ENCODE assay signal across 11 cellular contexts in the genomic region with DNA sequence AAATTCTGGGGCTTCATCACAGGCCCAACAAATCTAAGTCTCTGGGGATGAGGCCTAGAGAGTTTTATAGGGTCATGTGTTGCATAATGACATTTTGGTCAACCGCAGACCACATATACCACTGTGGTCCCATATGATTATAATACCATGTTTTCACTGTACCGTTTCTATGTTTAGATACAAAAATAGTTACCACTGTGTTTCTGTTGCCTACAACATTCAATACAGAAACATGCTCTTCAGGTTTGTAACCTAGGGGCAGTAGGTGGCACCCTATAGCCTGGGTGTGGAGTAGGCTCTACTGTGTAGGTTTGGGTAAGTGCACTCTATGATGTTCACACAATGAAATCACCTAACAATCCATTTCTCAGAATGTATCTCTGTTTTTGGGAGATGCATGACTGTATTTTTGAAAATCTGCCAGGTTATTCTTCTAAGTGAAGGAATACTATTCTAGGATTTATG.
DNase-seq lines count a peak whose midpoint lies in the region; ATAC-seq and TF ChIP-seq lines count a peak whose summit lies in the region.
"Had no signal": no experiment of that assay in that cellular context is flagged by ENCODE, and none has a peak within 500 bp of the region (broad histone marks: within the 10 kb centered on the region; RNA-seq: fewer than 3 reads in every experiment).

No MANE protein-coding gene starts in this region.

- H3K27me3 ChIP-seq in lower lobe of right lung (ENCODE audit: low read depth): no peaks in the 10 kb centered on the region
- H3K27me3 ChIP-seq: hepatocyte had no signal

- no peak overlapping the region for H3K27ac ChIP-seq in lower lobe of right lung
- H3K27ac ChIP-seq: hepatocyte had no signal

- no peaks in the 10 kb centered on the region for H3K9me3 ChIP-seq in lower lobe of right lung

- DNase-seq in NCI-H1417 (lab: John Stamatoyannopoulos, UW) (peak in 2 of 3 experiments; percentile 24 to 65), NCI-H1417 treated with DMSO at 0.1 percent for 48 hours (lab: John Stamatoyannopoulos, UW) (no peak), T-helper 9 cell (peak; percentile 19), lower lobe of right lung (no peak), HEK293T (ENCODE audit: extremely low spot score) (no peak), cerebellar cortex (ENCODE audit: low spot score) (no peak)
- DNase-seq: ACHN, activated gamma-delta T cell treated with Interleukin-2 at 50 U/mL for 16 hours had no signal

- TF ChIP-seq CTCF in lower lobe of right lung (IDR thresholded peaks at IDR 0.05): no peak

- intact Hi-C loops in lower lobe of right lung (cut with DNase I): no loop called here

- peak; percentile 75 for ATAC-seq in HG03175 (IDR thresholded peaks at IDR 0.05; ENCODE audit: unreplicated experiment)
- ATAC-seq in lower lobe of right lung: peak; percentile 49 to 63
- no peak for ATAC-seq in GM19397 (IDR thresholded peaks at IDR 0.05; ENCODE audit: unreplicated experiment)

- H3K4me1 ChIP-seq in lower lobe of right lung: peaks cover 8% of the 10 kb centered on the region

- H3K4me3 ChIP-seq in lower lobe of right lung: no peak overlapping the region
- H3K4me3 ChIP-seq: hepatocyte had no signal

- CTCF ChIA-PET in HEK293T (lab: Yijun Ruan, JAX): no interaction called here

- H3K36me3 ChIP-seq in lower lobe of right lung: no peaks in the 10 kb centered on the region

- POLR2A ChIA-PET in HEK293T (lab: Yijun Ruan, JAX): no interaction called here

TF ChIP-seq in HEK293T, 16 proteins besides CTCF, POLR2A, EP300 and RAD21:
- TF ChIP-seq ZNF384 (IDR thresholded peaks at IDR 0.05) (no peak), BHLHE40 (IDR thresholded peaks at IDR 0.05; ENCODE audit: borderline replicate concordance) (no peak), ARNT (IDR thresholded peaks at IDR 0.05) (no peak), FOXA1 (IDR thresholded peaks at IDR 0.05) (no peak), CTBP1 (IDR thresholded peaks at IDR 0.05; ENCODE audit: borderline replicate concordance) (no peak), NFRKB (IDR thresholded peaks at IDR 0.05) (no peak), SP1 (IDR thresholded peaks at IDR 0.05) (no peak), FOXM1 (IDR thresholded peaks at IDR 0.05; ENCODE audit: borderline replicate concordance) (no peak), LEF1 (IDR thresholded peaks at IDR 0.05; ENCODE audit: borderline replicate concordance) (no peak), HDGF (IDR thresholded peaks at IDR 0.05; ENCODE audit: borderline replicate concordance) (no peak), L3MBTL2 (conservative IDR thresholded peaks at IDR 0.05) (no peak), TARDBP (IDR thresholded peaks at IDR 0.05) (no peak), ELF4 (IDR thresholded peaks at IDR 0.05) (no peak), SUZ12 (IDR thresholded peaks at IDR 0.05) (no peak), FOXK2 (IDR thresholded peaks at IDR 0.05) (no peak)
- TF ChIP-seq, protein P1, sequence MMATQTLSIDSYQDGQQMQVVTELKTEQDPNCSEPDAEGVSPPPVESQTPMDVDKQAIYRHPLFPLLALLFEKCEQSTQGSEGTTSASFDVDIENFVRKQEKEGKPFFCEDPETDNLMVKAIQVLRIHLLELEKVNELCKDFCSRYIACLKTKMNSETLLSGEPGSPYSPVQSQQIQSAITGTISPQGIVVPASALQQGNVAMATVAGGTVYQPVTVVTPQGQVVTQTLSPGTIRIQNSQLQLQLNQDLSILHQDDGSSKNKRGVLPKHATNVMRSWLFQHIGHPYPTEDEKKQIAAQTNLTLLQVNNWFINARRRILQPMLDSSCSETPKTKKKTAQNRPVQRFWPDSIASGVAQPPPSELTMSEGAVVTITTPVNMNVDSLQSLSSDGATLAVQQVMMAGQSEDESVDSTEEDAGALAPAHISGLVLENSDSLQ (IDR thresholded peaks at IDR 0.05): no peak

Comparison
In these comparisons a context has a peak if more than half of its experiments do, and no peak if none do; other contexts are left out.
1. DNase-seq: peak in NCI-H1417 (2 of 3) and T-helper 9 cell (single experiment); none in NCI-H1417 treated with DMSO at 0.1 percent for 48 hours (single experiment), lower lobe of right lung (single experiment), HEK293T (single experiment) and cerebellar cortex (single experiment).